Comparison of ENCODE assay signal across 16 cellular contexts in the genomic region with DNA sequence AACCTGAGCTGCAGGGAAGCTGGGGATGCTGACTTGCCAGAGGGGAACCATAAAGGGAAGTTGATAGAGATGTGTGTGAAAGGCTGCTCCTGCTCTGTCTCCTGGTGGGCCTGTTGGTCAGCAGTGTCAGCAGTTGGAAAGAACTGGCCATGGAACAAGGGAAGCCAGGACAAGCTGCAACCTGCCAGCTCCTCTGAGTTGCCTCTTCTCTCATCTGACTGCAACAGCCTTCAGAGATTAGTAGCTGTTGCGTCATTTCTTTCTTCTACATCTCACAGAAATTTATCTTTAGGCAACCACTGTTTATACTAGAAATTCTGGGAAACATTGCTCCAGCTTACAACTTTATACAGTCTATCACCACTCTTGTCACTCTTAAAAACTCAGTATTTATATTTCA.
DNase-seq lines count a peak whose midpoint lies in the region; ATAC-seq, FAIRE-seq and TF ChIP-seq lines count a peak whose summit lies in the region.
"Had no signal": no experiment of that assay in that cellular context is flagged by ENCODE, and none has a peak within 500 bp of the region (broad histone marks: within the 10 kb centered on the region; RNA-seq: fewer than 3 reads in every experiment).

No MANE protein-coding gene starts in this region.

- H3K27me3 ChIP-seq in adipocyte (replicated peaks; ENCODE audit: control insufficient read depth, insufficient read depth, low read length) (no peaks in the 10 kb centered on the region), right cardiac atrium (ENCODE audit: control insufficient read depth, insufficient read depth) (no peaks in the 10 kb centered on the region)

- WGBS in right cardiac atrium: 41% methylated on average over 1 of the region's 1 CpG

- no peaks in the 10 kb centered on the region for H3K36me3 Mint-ChIP-seq in natural killer cell treated with Interleukin-12 subunit alpha and Interleukin-12 subunit beta and Interleukin-15 and Interleukin-18, amount 100 ng/mL, for 72 hours

- no peak overlapping the region for H3K27ac Mint-ChIP-seq in natural killer cell treated with Interleukin-12 subunit alpha and Interleukin-12 subunit beta and Interleukin-15 and Interleukin-18, amount 100 ng/mL, for 72 hours
- H3K27ac Mint-ChIP-seq: stimulated activated naive CD8-positive, alpha-beta T cell treated with anti-CD3 and anti-CD28 coated beads, Interleukin-15, Interleukin-2, amounts not matched to agents 100 ng/mL and 50 ng/mL, for 24 hours had no signal

- H3K4me3 ChIP-seq in AG09309 (ENCODE audit: control insufficient read depth, low read depth, low read length) (no peak overlapping the region), adipocyte (ENCODE audit: low read length) (no peak overlapping the region), right cardiac atrium (ENCODE audit: low read length) (no peak overlapping the region)

- DNase-seq in AG09309 (ENCODE audit: low read depth) (peak; percentile 10), HTR-8/SVneo (ENCODE audit: insufficient read length, low spot score) (peak; percentile 1), adipocyte (ENCODE audit: low read depth) (peak; percentile 46), right cardiac atrium (peak; percentile 27 to 59 (median 48))
- DNase-seq in natural killer cell treated with Interleukin-12 subunit alpha and Interleukin-12 subunit beta and Interleukin-15 and Interleukin-18, amount 100 ng/mL, for 72 hours (ENCODE audit: low spot score): no peak
- DNase-seq: activated T-cell treated with anti-CD3 and anti-CD28 coated beads for 4 hours, amniotic stem cell, GF-D8, KG1, NCI-H2107 had no signal

- H3K36me3 ChIP-seq in adipocyte (ENCODE audit: control insufficient read depth, insufficient read depth, low read length, severe bottlenecking): no peaks in the 10 kb centered on the region

- intact Hi-C loops in right cardiac atrium (cut with DNase I): no loop called here

- ATAC-seq in right cardiac atrium (peak; percentile 62 to 64), HG02623 (IDR thresholded peaks at IDR 0.05; ENCODE audit: unreplicated experiment) (no peak), GM21381 (IDR thresholded peaks at IDR 0.05; ENCODE audit: unreplicated experiment) (no peak), HG03159 (IDR thresholded peaks at IDR 0.05; ENCODE audit: unreplicated experiment) (no peak)
- ATAC-seq in natural killer cell treated with Interleukin-12 subunit alpha and Interleukin-12 subunit beta and Interleukin-15 and Interleukin-18, amount 100 ng/mL, for 72 hours: no peak

- H3K27me3 Mint-ChIP-seq in natural killer cell treated with Interleukin-12 subunit alpha and Interleukin-12 subunit beta and Interleukin-15 and Interleukin-18, amount 100 ng/mL, for 72 hours: no peaks in the 10 kb centered on the region
- H3K27me3 Mint-ChIP-seq: stimulated activated naive CD8-positive, alpha-beta T cell treated with anti-CD3 and anti-CD28 coated beads, Interleukin-15, Interleukin-2, amounts not matched to agents 100 ng/mL and 50 ng/mL, for 24 hours had no signal

- peaks cover 13% of the 10 kb centered on the region for H3K9me3 Mint-ChIP-seq in natural killer cell treated with Interleukin-12 subunit alpha and Interleukin-12 subunit beta and Interleukin-15 and Interleukin-18, amount 100 ng/mL, for 72 hours
- H3K9me3 Mint-ChIP-seq: stimulated activated naive CD8-positive, alpha-beta T cell treated with anti-CD3 and anti-CD28 coated beads, Interleukin-15, Interleukin-2, amounts not matched to agents 100 ng/mL and 50 ng/mL, for 24 hours had no signal

- H3K4me3 Mint-ChIP-seq in natural killer cell treated with Interleukin-12 subunit alpha and Interleukin-12 subunit beta and Interleukin-15 and Interleukin-18, amount 100 ng/mL, for 72 hours: no peak overlapping the region
- H3K4me3 Mint-ChIP-seq: stimulated activated naive CD8-positive, alpha-beta T cell treated with anti-CD3 and anti-CD28 coated beads, Interleukin-15, Interleukin-2, amounts not matched to agents 100 ng/mL and 50 ng/mL, for 24 hours had no signal

- no peaks in the 10 kb centered on the region for H3K9me3 ChIP-seq in adipocyte (ENCODE audit: control insufficient read depth, low read length)
- no peaks in the 10 kb centered on the region for H3K9me3 ChIP-seq in right cardiac atrium (ENCODE audit: control insufficient read depth, low read length)

- H3K4me1 ChIP-seq in adipocyte (ENCODE audit: control insufficient read depth, insufficient read depth, low read length) (no peaks in the 10 kb centered on the region), right cardiac atrium (ENCODE audit: control insufficient read depth, insufficient read depth, low read length) (no peaks in the 10 kb centered on the region)

- no peaks in the 10 kb centered on the region for H3K4me1 Mint-ChIP-seq in natural killer cell treated with Interleukin-12 subunit alpha and Interleukin-12 subunit beta and Interleukin-15 and Interleukin-18, amount 100 ng/mL, for 72 hours (ENCODE audit: low read depth in 2 of 2)

- H3K27ac ChIP-seq in right cardiac atrium (ENCODE audit: low read length): no peak overlapping the region
- H3K27ac ChIP-seq: C4-2B, VCaP had no signal

- FAIRE-seq in HTR-8/SVneo (lab: Jason Lieb, UNC): no peak

- no peak for TF ChIP-seq CTCF in AG09309 (IDR thresholded peaks at IDR 0.05; ENCODE audit: control insufficient read depth, insufficient read depth, low read depth, low read length, missing control alignments)

- H3K9ac ChIP-seq in adipocyte (ENCODE audit: low read length): no peak overlapping the region

Comparison
In these comparisons a context has a peak if more than half of its experiments do, and no peak if none do; other contexts are left out.
1. ATAC-seq: peak in right cardiac atrium (2 of 2); none in natural killer cell treated with Interleukin-12 subunit alpha and Interleukin-12 subunit beta and Interleukin-15 and Interleukin-18, amount 100 ng/mL, for 72 hours (0 of 2), HG02623 (single experiment), GM21381 (single experiment) and HG03159 (single experiment).